Comparison of ENCODE assay signal across 11 cellular contexts in genomic region chr14:30657606-30658163, GRCh38. TPM values are rescaled to one million over a fixed set of nuclear protein-coding genes. Genes with fewer than 3 reads are reported as not detected.
DNase-seq lines count a peak whose midpoint lies in the region; ATAC-seq and TF ChIP-seq lines count a peak whose summit lies in the region.
"Had no signal": no experiment of that assay in that cellular context is flagged by ENCODE, and none has a peak within 500 bp of the region (broad histone marks: within the 10 kb centered on the region; RNA-seq: fewer than 3 reads in every experiment).

No MANE protein-coding gene starts in this region.

- no peak for TF ChIP-seq RAD21 in neural cell (conservative IDR thresholded peaks at IDR 0.05)

- H3K4me3 ChIP-seq in body of pancreas = no peak overlapping the region
- no peak overlapping the region for H3K4me3 ChIP-seq in neural cell (ENCODE audit: low read length)

- no peak for TF ChIP-seq EP300 in neural cell (conservative IDR thresholded peaks at IDR 0.05; ENCODE audit: poor library complexity, severe bottlenecking)

- 36 to 47% methylated on average over 2 of the region's 2 CpGs for WGBS in body of pancreas, 2 donors

- H3K4me1 ChIP-seq in body of pancreas = no peaks in the 10 kb centered on the region

- no peaks in the 10 kb centered on the region for H3K9me3 ChIP-seq in body of pancreas
- H3K9me3 ChIP-seq in neural cell (ENCODE audit: low read length) = no peaks in the 10 kb centered on the region

- H3F3A ChIP-seq in neural cell (ENCODE audit: insufficient read depth, low read length, poor library complexity, severe bottlenecking) = no peaks in the 10 kb centered on the region

- intact Hi-C loops in body of pancreas (cut with DNase I) = no loop called here

- no peaks in the 10 kb centered on the region for H4K20me1 ChIP-seq in neural cell (ENCODE audit: insufficient read depth)

- in situ Hi-C loops in KBM-7 (cut with MboI; ENCODE audit: low pct_unique_long_range_greater_than_20kb, low sequenced_read_pairs) = loop anchor here (25.0 kb wide), 1 partner anchor 230 kb away; no protein-coding TSS in a partner anchor

- ATAC-seq in body of pancreas (no peak), GM19023 (IDR thresholded peaks at IDR 0.05; ENCODE audit: unreplicated experiment) (no peak)

- H3K27me3 ChIP-seq in body of pancreas (no peaks in the 10 kb centered on the region), neural cell (ENCODE audit: insufficient read depth, low read depth, low read length) (no peaks in the 10 kb centered on the region)

- no peak overlapping the region for H2AFZ ChIP-seq in neural cell (ENCODE audit: low read depth, low read length)

- H3K27ac ChIP-seq in body of pancreas = no peak overlapping the region
- H3K27ac ChIP-seq in neural cell (ENCODE audit: low read length) = no peak overlapping the region
- H3K27ac ChIP-seq: KMS-11 had no signal

- H3K4me2 ChIP-seq in neural cell (ENCODE audit: low read length) = no peak overlapping the region
- H3K4me2 ChIP-seq: KMS-11 had no signal

- H3K36me3 ChIP-seq in body of pancreas (replicated peaks in 1 of 2; ENCODE audit: insufficient read depth in 1 of 2, low read depth in 2 of 2) (peaks cover 0 to 8% of the 10 kb centered on the region in 2 donors), neural cell (ENCODE audit: insufficient read depth, low read length) (peaks cover 19% of the 10 kb centered on the region)

- peaks cover 5% of the 10 kb centered on the region for H3K79me2 ChIP-seq in neural cell (replicated peaks; ENCODE audit: insufficient read depth, low read length)

- no peaks in the 10 kb centered on the region for H3K9me2 ChIP-seq in neural cell (ENCODE audit: insufficient read depth, low read length)

- no peak overlapping the region for H3K9ac ChIP-seq in neural cell (ENCODE audit: low read length)
- H3K9ac ChIP-seq: KMS-11 had no signal

- TF ChIP-seq CTCF in body of pancreas (IDR thresholded peaks at IDR 0.05) (peak; percentile 12 to 37 (median 24)), neural cell (IDR thresholded peaks at IDR 0.05; ENCODE audit: poor library complexity, severe bottlenecking) (peak; percentile 44)

- peak; percentile 16 for DNase-seq in DMS 273 (lab: John Stamatoyannopoulos, UW; ENCODE audit: unreplicated experiment)
- no peak for DNase-seq in DMS 273 treated with DMSO at 0.1 percent for 48 hours (lab: John Stamatoyannopoulos, UW)
- peak; percentile 9 for DNase-seq in KBM-7
- no peak for DNase-seq in body of pancreas
- no peak for DNase-seq in NCI-H128 (lab: John Stamatoyannopoulos, UW; ENCODE audit: unreplicated experiment)
- DNase-seq in DMS79 (lab: John Stamatoyannopoulos, UW) = no peak
- DNase-seq: cortex of kidney, SHP77 treated with DMSO at 0.1 percent for 48 hours had no signal

- TF ChIP-seq POLR2A in body of pancreas (IDR thresholded peaks at IDR 0.05) = no peak

TF ChIP-seq in neural cell, 6 proteins besides CTCF, POLR2A, EP300 and RAD21:
- TF ChIP-seq TAF1 (IDR thresholded peaks at IDR 0.05; ENCODE audit: low read depth) = no peak
- peak; percentile 28 for TF ChIP-seq SMC3 (conservative IDR thresholded peaks at IDR 0.05; ENCODE audit: poor library complexity)
TF ChIP-seq in neural cell: peak in this region for 1.

RNA-seq across cellular contexts. Expression of gene SCFD1, which starts 35.6 kb away (rescaled TPM):
- 10 to 100 TPM; 71.9 to 91.1 TPM for total RNA-seq in body of pancreas
- polyA plus RNA-seq in neural cell = 99.4 and 122 TPM in 2 replicates
- polyA minus RNA-seq in neural cell = 142 and 164 TPM in 2 replicates

Comparison
In these comparisons a context has a peak if more than half of its experiments do, and no peak if none do; other contexts are left out.
1. DNase-seq: peak in DMS 273 (single experiment) and KBM-7 (single experiment); none in DMS 273 treated with DMSO at 0.1 percent for 48 hours (single experiment), body of pancreas (0 of 4), NCI-H128 (single experiment) and DMS79 (single experiment).